ENCODE assay signal across 8 cellular contexts in the genomic region with DNA sequence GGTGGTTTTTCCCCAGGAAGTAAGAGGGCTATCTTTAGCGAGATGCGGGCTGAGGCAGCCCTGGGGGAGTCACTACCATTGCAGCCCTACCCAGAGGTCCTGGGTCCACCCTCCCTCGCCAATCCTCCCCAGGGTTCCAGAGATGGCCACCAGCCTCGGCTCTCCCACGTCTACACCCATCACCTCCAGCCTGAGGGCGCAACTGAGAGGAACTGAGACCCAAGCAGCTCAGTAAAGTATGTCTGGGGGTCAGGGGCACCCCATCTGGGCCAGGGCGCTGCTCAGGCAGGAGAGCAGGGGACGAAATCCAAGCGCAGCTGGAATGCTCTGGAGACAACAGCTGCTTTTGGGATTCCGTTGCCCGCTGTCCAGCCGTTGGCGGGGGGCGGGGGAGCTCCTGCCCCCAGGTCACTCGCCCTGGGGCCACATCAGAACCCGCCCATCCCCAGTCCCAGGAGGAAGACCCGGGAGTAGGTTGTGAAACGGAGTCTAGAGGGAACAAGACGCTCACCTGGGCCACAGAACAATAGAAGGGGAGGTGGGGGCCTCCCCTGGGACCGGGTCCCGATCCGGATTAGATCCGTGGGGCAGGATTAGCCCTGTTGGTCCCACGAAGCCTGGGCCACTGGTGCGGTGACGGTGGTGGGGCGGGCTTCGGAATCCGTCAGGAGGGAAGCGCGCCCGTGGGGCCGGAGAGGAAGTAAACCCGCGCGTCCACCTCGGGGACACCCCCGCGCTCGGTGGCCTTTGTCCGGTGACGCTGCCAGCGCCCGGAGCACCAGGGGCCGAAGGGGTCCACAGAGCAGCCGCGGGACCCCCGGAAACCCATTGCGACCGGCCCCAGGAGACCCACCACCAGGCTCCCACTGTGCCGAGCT. TPM values are rescaled to one million over a fixed set of nuclear protein-coding genes. Genes with fewer than 3 reads are reported as not detected.
A peak's percentile ranks its signal among the peaks of the same experiment; 100 is the strongest.
DNase-seq lines count a peak whose midpoint lies in the region; ATAC-seq, FAIRE-seq and TF ChIP-seq lines count a peak whose summit lies in the region.

No MANE protein-coding gene starts in this region.

- dilution Hi-C loops in keratinocyte (cut with MboI; ENCODE audit: extremely low pct_ligation_motif_present, low sequenced_read_pairs): no loop called here

- H3K9ac ChIP-seq in keratinocyte (ENCODE audit: control insufficient read depth, extremely low read depth, insufficient read depth, low read length): peak overlapping the region; percentile 90

- no peaks in the 10 kb centered on the region for H3K9me1 ChIP-seq in keratinocyte (ENCODE audit: control insufficient read depth, extremely low read depth, insufficient read depth, low read length)

- 1% methylated on average over 14 to 47 of the region's 51 CpGs for WGBS in body of pancreas, 2 donors

- H3K79me2 ChIP-seq in keratinocyte (ENCODE audit: control insufficient read depth, insufficient read depth, low read length): peaks cover 51% of the 10 kb centered on the region

- TF ChIP-seq CTCF in body of pancreas (IDR thresholded peaks at IDR 0.05): no peak
- TF ChIP-seq CTCF in keratinocyte (optimal IDR thresholded peaks at IDR 0.05 in 1 of 3, IDR thresholded peaks at IDR 0.05 in 1 of 3, conservative IDR thresholded peaks at IDR 0.05 in 1 of 3; ENCODE audit: extremely low read depth in 1 of 3, insufficient read depth in 2 of 3, low read length in 3 of 3): no peak

- no peaks in the 10 kb centered on the region for H3K9me3 ChIP-seq in body of pancreas
- H3K9me3 ChIP-seq in keratinocyte (ENCODE audit: control insufficient read depth, low read depth, low read length): no peaks in the 10 kb centered on the region

- intact Hi-C loops in body of pancreas (cut with DNase I): no loop called here

- H3K4me1 ChIP-seq in body of pancreas (peaks cover 68% of the 10 kb centered on the region), keratinocyte (ENCODE audit: control insufficient read depth, extremely low read depth, insufficient read depth, low read length) (peaks cover 36% of the 10 kb centered on the region)

- H3K27me3 ChIP-seq in body of pancreas: no peaks in the 10 kb centered on the region
- no peaks in the 10 kb centered on the region for H3K27me3 ChIP-seq in keratinocyte (ENCODE audit: control insufficient read depth, extremely low read depth, insufficient read depth, low read length)

- FAIRE-seq in keratinocyte (lab: Jason Lieb, UNC): no peak

- peak overlapping the region; percentile 91 to 95 for H3K4me3 Mint-ChIP-seq in stimulated activated naive B cell treated with anti-CD40 and anti-IgM and Interleukin-4, amounts not matched to agents 10 μg/mL and 1 μg/mL and 100 μg/mL, for 72 hours

- H3K4me2 ChIP-seq in keratinocyte (ENCODE audit: control insufficient read depth, extremely low read depth, insufficient read depth, low read depth, low read length): peak overlapping the region; percentile 99

- peak overlapping the region; percentile 26 for H2AFZ ChIP-seq in keratinocyte (ENCODE audit: control insufficient read depth, low read length)

- peak overlapping the region; percentile 99 for H3K27ac Mint-ChIP-seq in stimulated activated naive B cell treated with anti-CD40 and anti-IgM and Interleukin-4, amounts not matched to agents 10 μg/mL and 1 μg/mL and 100 μg/mL, for 72 hours

- DNase-seq in GM03348 (ENCODE audit: low spot score) (peak; percentile 42), NOMO-1 treated with DMSO at 0.1 percent for 48 hours (lab: John Stamatoyannopoulos, UW; ENCODE audit: unreplicated experiment) (peak; percentile 54), body of pancreas (peak; percentile 60 to 75 (median 62)), keratinocyte (ENCODE audit: low read depth, low spot score) (no peak), inferior parietal cortex (ENCODE audit: extremely low spot score) (no peak), NCI-H2029 (lab: John Stamatoyannopoulos, UW) (no peak)
- peak; percentile 69 for DNase-seq in stimulated activated naive B cell treated with anti-CD40 and anti-IgM and Interleukin-4, amounts not matched to agents 10 μg/mL and 1 μg/mL and 100 μg/mL, for 72 hours

- TF ChIP-seq POLR2A in body of pancreas (IDR thresholded peaks at IDR 0.05): no peak

- H3K27ac ChIP-seq in body of pancreas (peak overlapping the region; percentile 90 to 99 (median 98)), keratinocyte (ENCODE audit: control insufficient read depth, insufficient read depth, low read length) (peak overlapping the region; percentile 91)

- H3K4me1 Mint-ChIP-seq in stimulated activated naive B cell treated with anti-CD40 and anti-IgM and Interleukin-4, amounts not matched to agents 10 μg/mL and 1 μg/mL and 100 μg/mL, for 72 hours: peaks cover 32 to 70% of the 10 kb centered on the region in 2 donors

- H3K36me3 ChIP-seq in body of pancreas (replicated peaks in 1 of 2; ENCODE audit: insufficient read depth in 1 of 2, low read depth in 2 of 2) (peaks cover 0 to 12% of the 10 kb centered on the region in 2 donors), keratinocyte (ENCODE audit: control insufficient read depth in 2 of 2, extremely low read depth in 1 of 2, insufficient read depth in 2 of 2, low read length in 2 of 2) (peaks cover 19 to 30% of the 10 kb centered on the region in 2 experiments)

- H3K27me3 Mint-ChIP-seq in stimulated activated naive B cell treated with anti-CD40 and anti-IgM and Interleukin-4, amounts not matched to agents 10 μg/mL and 1 μg/mL and 100 μg/mL, for 72 hours: no peaks in the 10 kb centered on the region

- peaks cover 52 to 53% of the 10 kb centered on the region in 2 donors for H3K36me3 Mint-ChIP-seq in stimulated activated naive B cell treated with anti-CD40 and anti-IgM and Interleukin-4, amounts not matched to agents 10 μg/mL and 1 μg/mL and 100 μg/mL, for 72 hours

- H3K4me3 ChIP-seq in body of pancreas (peak overlapping the region; percentile 24 to 63), keratinocyte (ENCODE audit: control insufficient read depth in 2 of 3, extremely low read depth in 1 of 3, insufficient read depth in 2 of 3, low read depth in 1 of 3, low read length in 3 of 3) (peak overlapping the region; percentile 80 to 97 (median 93))

- ATAC-seq in GM21576 (IDR thresholded peaks at IDR 0.05; ENCODE audit: unreplicated experiment): peak; percentile 2
- ATAC-seq in body of pancreas: peak; percentile 7
- ATAC-seq in stimulated activated naive B cell treated with anti-CD40 and anti-IgM and Interleukin-4, amounts not matched to agents 10 μg/mL and 1 μg/mL and 100 μg/mL, for 72 hours (replicated peaks): peak; percentile 4 to 10

- peaks cover 8% of the 10 kb centered on the region for H4K20me1 ChIP-seq in keratinocyte (ENCODE audit: control insufficient read depth, extremely low read depth, insufficient read depth, low read length)

- no peaks in the 10 kb centered on the region for H3K9me3 Mint-ChIP-seq in stimulated activated naive B cell treated with anti-CD40 and anti-IgM and Interleukin-4, amounts not matched to agents 10 μg/mL and 1 μg/mL and 100 μg/mL, for 72 hours

RNA-seq across cellular contexts. Expression of a gene that starts 1.3 kb away (rescaled TPM):
- total RNA-seq in body of pancreas: 10 to 100 TPM; 25.7 to 55.0 TPM
- polyA plus RNA-seq in keratinocyte: 38.3 to 70.1 TPM (median 44.8 TPM) in 3 replicates
- 4.1 TPM for polyA plus RNA-seq in keratinocyte (2011; ENCODE audit: low read depth)
- polyA plus RNA-seq in keratinocyte (2011; cell fraction: cytosol; rRNA removed): 28.0 and 57.0 TPM in 2 replicates
- 12.7 and 19.8 TPM in 2 replicates for polyA plus RNA-seq in keratinocyte (2011; cell fraction: nucleus; rRNA removed)
- 44.0 and 109 TPM in 2 replicates for polyA plus RNA-seq in keratinocyte (2012; ENCODE audit: low replicate concordance)
- 26.2 to 69.4 TPM (median 48.3 TPM) in 3 replicates for polyA minus RNA-seq in keratinocyte
- 92.1 TPM for polyA minus RNA-seq in keratinocyte (2011; cell fraction: cytosol; rRNA and poly(A)+ RNA removed)
- polyA minus RNA-seq in keratinocyte (2011; cell fraction: nucleus; rRNA and poly(A)+ RNA removed): 15.6 and 19.4 TPM in 2 replicates

RNA-seq across cellular contexts. Expression of a gene that starts 2.2 kb away (rescaled TPM):
- total RNA-seq in body of pancreas: 10 to 100 TPM; 67.6 to 72.6 TPM
- polyA plus RNA-seq in keratinocyte: 33.7 to 41.1 TPM (median 37.8 TPM) in 3 replicates
- polyA plus RNA-seq in keratinocyte (2011; ENCODE audit: low read depth): 3.5 TPM
- 31.3 and 40.4 TPM in 2 replicates for polyA plus RNA-seq in keratinocyte (2011; cell fraction: cytosol; rRNA removed)
- polyA plus RNA-seq in keratinocyte (2011; cell fraction: nucleus; rRNA removed): 60.2 and 67.6 TPM in 2 replicates
- 21.7 and 23.7 TPM in 2 replicates for polyA plus RNA-seq in keratinocyte (2012; ENCODE audit: low replicate concordance)
- 45.5 to 64.0 TPM (median 55.2 TPM) in 3 replicates for polyA minus RNA-seq in keratinocyte
- polyA minus RNA-seq in keratinocyte (2011; cell fraction: cytosol; rRNA and poly(A)+ RNA removed): 30.5 TPM
- 13.6 and 14.7 TPM in 2 replicates for polyA minus RNA-seq in keratinocyte (2011; cell fraction: nucleus; rRNA and poly(A)+ RNA removed)

RNA-seq across cellular contexts. Expression of a gene that starts 8.6 kb away (rescaled TPM):
- total RNA-seq in body of pancreas: 100 to 1,000 TPM in 1 of 2 donors, 10 to 100 TPM in 1; 92.6 to 166 TPM
- polyA plus RNA-seq in keratinocyte: 199 to 221 TPM (median 210 TPM) in 3 replicates
- polyA plus RNA-seq in keratinocyte (2011; ENCODE audit: low read depth): 255 TPM
- polyA plus RNA-seq in keratinocyte (2011; cell fraction: cytosol; rRNA removed): 147 and 165 TPM in 2 replicates
- 194 and 201 TPM in 2 replicates for polyA plus RNA-seq in keratinocyte (2011; cell fraction: nucleus; rRNA removed)
- 177 and 251 TPM in 2 replicates for polyA plus RNA-seq in keratinocyte (2012; ENCODE audit: low replicate concordance)
- 146 to 450 TPM (median 412 TPM) in 3 replicates for polyA minus RNA-seq in keratinocyte
- polyA minus RNA-seq in keratinocyte (2011; cell fraction: cytosol; rRNA and poly(A)+ RNA removed): 294 TPM
- polyA minus RNA-seq in keratinocyte (2011; cell fraction: nucleus; rRNA and poly(A)+ RNA removed): 89.9 and 104 TPM in 2 replicates

RNA-seq across cellular contexts. Expression of a gene that starts 13.4 kb away (rescaled TPM):
- 100 to 1,000 TPM; 109 to 136 TPM for total RNA-seq in body of pancreas
- 61.5 to 90.9 TPM (median 77.4 TPM) in 3 replicates for polyA plus RNA-seq in keratinocyte
- 16.0 TPM for polyA plus RNA-seq in keratinocyte (2011; ENCODE audit: low read depth)
- polyA plus RNA-seq in keratinocyte (2011; cell fraction: cytosol; rRNA removed): 27.0 and 50.3 TPM in 2 replicates
- polyA plus RNA-seq in keratinocyte (2011; cell fraction: nucleus; rRNA removed): 234 and 261 TPM in 2 replicates
- polyA plus RNA-seq in keratinocyte (2012; ENCODE audit: low replicate concordance): 42.1 and 80.2 TPM in 2 replicates
- polyA minus RNA-seq in keratinocyte: 123 to 316 TPM (median 125 TPM) in 3 replicates
- 73.7 TPM for polyA minus RNA-seq in keratinocyte (2011; cell fraction: cytosol; rRNA and poly(A)+ RNA removed)
- polyA minus RNA-seq in keratinocyte (2011; cell fraction: nucleus; rRNA and poly(A)+ RNA removed): 82.5 and 93.1 TPM in 2 replicates

RNA-seq across cellular contexts. Expression of a gene that starts 30.5 kb away (rescaled TPM):
- total RNA-seq in body of pancreas: 10 to 100 TPM; 72.9 to 73.8 TPM
- polyA plus RNA-seq in keratinocyte: 0.93 to 1.1 TPM (median 0.99 TPM) in 3 replicates
- polyA plus RNA-seq in keratinocyte (2011; ENCODE audit: low read depth): 5.1 TPM
- 0.27 and 0.32 TPM in 2 replicates for polyA plus RNA-seq in keratinocyte (2011; cell fraction: cytosol; rRNA removed)
- 3.8 and 3.9 TPM in 2 replicates for polyA plus RNA-seq in keratinocyte (2011; cell fraction: nucleus; rRNA removed)
- polyA plus RNA-seq in keratinocyte (2012; ENCODE audit: low replicate concordance): 0.76 and 3.6 TPM in 2 replicates
- 1.3 to 2.1 TPM (median 1.6 TPM) in 3 replicates for polyA minus RNA-seq in keratinocyte
- polyA minus RNA-seq in keratinocyte (2011; cell fraction: cytosol; rRNA and poly(A)+ RNA removed): 5.4 TPM
- polyA minus RNA-seq in keratinocyte (2011; cell fraction: nucleus; rRNA and poly(A)+ RNA removed): 2.9 and 3.1 TPM in 2 replicates

Comparison
In these comparisons a context has a peak if more than half of its experiments do, and no peak if none do; other contexts are left out.
1. DNase-seq: peak in GM03348 (single experiment), NOMO-1 treated with DMSO at 0.1 percent for 48 hours (single experiment), body of pancreas (4 of 4) and stimulated activated naive B cell treated with anti-CD40 and anti-IgM and Interleukin-4, amounts not matched to agents 10 μg/mL and 1 μg/mL and 100 μg/mL, for 72 hours (single experiment); none in keratinocyte (single experiment), inferior parietal cortex (single experiment) and NCI-H2029 (single experiment).
2. Peak in every context shown above with its lines, with median percentiles within 50 percentile points of each other: ATAC-seq.